In genomic region chr4:39031590-39032020, GRCh38 we compare ENCODE assay signal across 10 cellular contexts. TPM values are rescaled to one million over a fixed set of nuclear protein-coding genes. Genes with fewer than 3 reads are reported as not detected.
DNase-seq lines count a peak whose midpoint lies in the region; ATAC-seq and TF ChIP-seq lines count a peak whose summit lies in the region.
"Not testable (repeated sequence)": the region's sequence is repeated elsewhere in the genome, so short reads cannot be mapped to it uniquely, and the experiment has no call there.
"Had no signal": no experiment of that assay in that cellular context is flagged by ENCODE, and none has a peak within 500 bp of the region (broad histone marks: within the 10 kb centered on the region; RNA-seq: fewer than 3 reads in every experiment).

No MANE protein-coding gene starts in this region.

- CTCF ChIA-PET in CD8-positive, alpha-beta memory T cell (lab: Charles Lee): interaction anchor here (1.6 kb wide), 1 partner anchor 9 kb away, joined by 4 read pairs; no protein-coding TSS in a partner anchor
- CTCF ChIA-PET in IMR-90 (lab: Yijun Ruan, JAX): not testable (repeated sequence)
- CTCF ChIA-PET in activated CD8-positive, alpha-beta T cell treated with anti-CD3 and anti-CD28 coated beads for 36 hours (lab: Charles Lee): interaction anchor here (1.2 to 1.3 kb wide), 2 partner anchors 12 to 14 kb away, joined by 3 read pairs; no protein-coding TSS in a partner anchor

- peak overlapping the region; percentile 90; the same call in 1 of the 2 replicates for H2BK20ac ChIP-seq in IMR-90 (ENCODE audit: low read depth, low read length)

- H2AK5ac ChIP-seq in IMR-90 (ENCODE audit: low read depth, low read length): peak overlapping the region; percentile 98

- H3K14ac ChIP-seq in IMR-90 (replicated peaks; ENCODE audit: low read depth, low read length): peak overlapping the region; percentile 89; the same call in 1 of the 2 replicates

- not testable (repeated sequence) for H3K27me3 ChIP-seq in CD8-positive, alpha-beta memory T cell (ENCODE audit: insufficient read depth, low read length, poor library complexity, severe bottlenecking); IMR-90 (ENCODE audit: control insufficient read depth, insufficient read depth, low read length); subcutaneous abdominal adipose tissue (ENCODE audit: control insufficient read depth in 5 of 5, insufficient read depth in 4 of 5, low read length in 5 of 5)

- H3K23ac ChIP-seq in IMR-90 (ENCODE audit: low read depth, low read length): not testable (repeated sequence)

- intact Hi-C loops in IMR-90 (cut with micrococcal nuclease): not testable (repeated sequence)
- intact Hi-C loops in activated CD8-positive, alpha-beta T cell treated with anti-CD3 and anti-CD28 coated beads for 36 hours (cut with micrococcal nuclease): loop anchor here (10.0 kb wide), 1 partner anchor 47 kb away; no protein-coding TSS in a partner anchor

- POLR2A ChIA-PET in CD8-positive, alpha-beta memory T cell (lab: Charles Lee): interaction anchor here (0.6 to 1.6 kb wide), 3 partner anchors 13 to 387 kb away, joined by 3 to 4 read pairs (median 3); no protein-coding TSS in a partner anchor
- POLR2A ChIA-PET in IMR-90 (lab: Charles Lee; ENCODE audit: unreplicated experiment): not testable (repeated sequence)
- POLR2A ChIA-PET in activated CD8-positive, alpha-beta T cell treated with anti-CD3 and anti-CD28 coated beads for 36 hours (lab: Charles Lee): interaction anchor here (1.2 to 3.4 kb wide), 2 partner anchors 9 to 12 kb away, joined by 3 to 17 read pairs; no protein-coding TSS in a partner anchor
- POLR2A ChIA-PET in naive thymus-derived CD8-positive, alpha-beta T cell (lab: Charles Lee): interaction anchor here (0.7 to 8.4 kb wide), 2 partner anchors 12 to 81 kb away, joined by 4 to 67 read pairs; no protein-coding TSS in a partner anchor

- in situ Hi-C loops in IMR-90 (cut with MboI; ENCODE audit: low sequenced_read_pairs): not testable (repeated sequence)

- peak overlapping the region; percentile 58 for H3K4me3 ChIP-seq in CD8-positive, alpha-beta memory T cell (ENCODE audit: low read length)
- not testable (repeated sequence) for H3K4me3 ChIP-seq in IMR-90 (ENCODE audit: insufficient read depth, low read depth, low read length); subcutaneous abdominal adipose tissue (ENCODE audit: low read depth in 1 of 5, low read length in 5 of 5)

- not testable (repeated sequence) for TF ChIP-seq CTCF in IMR-90 (conservative IDR thresholded peaks at IDR 0.05; ENCODE audit: low read depth, low read length); activated CD8-positive, alpha-beta T cell treated with anti-CD3 and anti-CD28 coated beads for 36 hours (IDR thresholded peaks at IDR 0.05)

- not testable (repeated sequence) for TF ChIP-seq POLR2A in IMR-90 (IDR thresholded peaks at IDR 0.05; ENCODE audit: low read depth, low read length)

- not testable (repeated sequence) for H4K5ac ChIP-seq in IMR-90 (ENCODE audit: low read depth, low read length)

- H3K4me3 Mint-ChIP-seq in CD8-positive, alpha-beta memory T cell: peak overlapping the region; percentile 79 to 91 (median 84)
- H3K4me3 Mint-ChIP-seq in activated CD8-positive, alpha-beta T cell treated with anti-CD3 and anti-CD28 coated beads for 36 hours: peak overlapping the region; percentile 79
- peak overlapping the region; percentile 74 for H3K4me3 Mint-ChIP-seq in activated naive CD8-positive, alpha-beta T cell treated with anti-CD3 and anti-CD28 coated beads, Interleukin-2, amount 50 U/mL, for 24 hours
- H3K4me3 Mint-ChIP-seq in naive thymus-derived CD8-positive, alpha-beta T cell: peak overlapping the region; percentile 59 to 88 (median 80)

- dilution Hi-C loops in IMR-90 (cut with HindIII; ENCODE audit: low sequenced_read_pairs, unreplicated experiment): not testable (repeated sequence)

- peak overlapping the region in 7 of 8 donors; percentile 36 to 96 (median 92) for H3K27ac Mint-ChIP-seq in CD8-positive, alpha-beta memory T cell
- H3K27ac Mint-ChIP-seq in activated CD8-positive, alpha-beta T cell treated with anti-CD3 and anti-CD28 coated beads for 36 hours: peak overlapping the region; percentile 92
- peak overlapping the region; percentile 67 for H3K27ac Mint-ChIP-seq in activated naive CD8-positive, alpha-beta T cell treated with anti-CD3 and anti-CD28 coated beads, Interleukin-2, amount 50 U/mL, for 24 hours
- H3K27ac Mint-ChIP-seq in naive thymus-derived CD8-positive, alpha-beta T cell: peak overlapping the region; percentile 22 to 92 (median 84)

- H3K9me1 ChIP-seq in IMR-90 (ENCODE audit: insufficient read depth, low read length): not testable (repeated sequence)

- peak overlapping the region in 1 of 2 experiments; percentile 78; a peak in 1 of 4 replicates for H4K8ac ChIP-seq in IMR-90 (ENCODE audit: low read depth in 2 of 2, low read length in 2 of 2)

- TF ChIP-seq RAD21 in IMR-90 (IDR thresholded peaks at IDR 0.05; ENCODE audit: low read length): not testable (repeated sequence)

- H3K18ac ChIP-seq in IMR-90 (ENCODE audit: low read depth, low read length): peak overlapping the region; percentile 83

- not testable (repeated sequence) for BruUV-seq in IMR-90 (replicated peaks; lab: Mats Ljungman, UMichigan)

- not testable (repeated sequence) for H3K9ac ChIP-seq in IMR-90 (ENCODE audit: low read depth, low read length); subcutaneous abdominal adipose tissue (ENCODE audit: low read length in 5 of 5)

- H3K4me1 ChIP-seq in CD8-positive, alpha-beta memory T cell (ENCODE audit: insufficient read depth, low read length): peaks cover 46% of the 10 kb centered on the region
- H3K4me1 ChIP-seq in IMR-90 (ENCODE audit: control insufficient read depth, insufficient read depth, low read length): peaks cover 17% of the 10 kb centered on the region
- peaks cover 0 to 20% (median 0%) of the 10 kb centered on the region in 5 donors for H3K4me1 ChIP-seq in subcutaneous abdominal adipose tissue (ENCODE audit: control insufficient read depth in 5 of 5, insufficient read depth in 5 of 5, low read length in 5 of 5)

- peak in 1 of 5 donors; percentile 3 for DNase-seq in CD8-positive, alpha-beta memory T cell
- DNase-seq in IMR-90; epithelial cell of prostate (ENCODE audit: low read depth, low spot score): not testable (repeated sequence)
- DNase-seq in RKO (ENCODE audit: low spot score): peak; percentile 38
- peak; percentile 49 for DNase-seq in activated CD8-positive, alpha-beta T cell treated with anti-CD3 and anti-CD28 coated beads for 36 hours
- DNase-seq in activated naive CD8-positive, alpha-beta T cell treated with anti-CD3 and anti-CD28 coated beads, Interleukin-2, amount 50 U/mL, for 24 hours: peak; percentile 29
- peak in 1 of 10 donors; percentile 7 for DNase-seq in naive thymus-derived CD8-positive, alpha-beta T cell

- not testable (repeated sequence) for H3K36me3 Mint-ChIP-seq in CD8-positive, alpha-beta memory T cell; activated CD8-positive, alpha-beta T cell treated with anti-CD3 and anti-CD28 coated beads for 36 hours (ENCODE audit: low read depth); activated naive CD8-positive, alpha-beta T cell treated with anti-CD3 and anti-CD28 coated beads, Interleukin-2, amount 50 U/mL, for 24 hours (ENCODE audit: low read depth); naive thymus-derived CD8-positive, alpha-beta T cell

- H3K36me3 ChIP-seq in CD8-positive, alpha-beta memory T cell (ENCODE audit: insufficient read depth, low read length); IMR-90 (ENCODE audit: control insufficient read depth, insufficient read depth, low read length); subcutaneous abdominal adipose tissue (ENCODE audit: control insufficient read depth in 5 of 5, insufficient read depth in 5 of 5, low read length in 5 of 5): not testable (repeated sequence)

- 0 out of 2 replicates have a peak overlapping the region, but pooled peaks have one; percentile 23 for H3K56ac ChIP-seq in IMR-90 (ENCODE audit: extremely low read depth, insufficient read depth, low read length)

- H3K27me3 Mint-ChIP-seq in CD8-positive, alpha-beta memory T cell; activated CD8-positive, alpha-beta T cell treated with anti-CD3 and anti-CD28 coated beads for 36 hours; activated naive CD8-positive, alpha-beta T cell treated with anti-CD3 and anti-CD28 coated beads, Interleukin-2, amount 50 U/mL, for 24 hours; naive thymus-derived CD8-positive, alpha-beta T cell: not testable (repeated sequence)

- H3K4me1 Mint-ChIP-seq in CD8-positive, alpha-beta memory T cell: peaks cover 39 to 61% (median 53%) of the 10 kb centered on the region in 3 donors
- peaks cover 52% of the 10 kb centered on the region for H3K4me1 Mint-ChIP-seq in activated CD8-positive, alpha-beta T cell treated with anti-CD3 and anti-CD28 coated beads for 36 hours (ENCODE audit: low read depth)
- peaks cover 64% of the 10 kb centered on the region for H3K4me1 Mint-ChIP-seq in activated naive CD8-positive, alpha-beta T cell treated with anti-CD3 and anti-CD28 coated beads, Interleukin-2, amount 50 U/mL, for 24 hours
- H3K4me1 Mint-ChIP-seq in naive thymus-derived CD8-positive, alpha-beta T cell: peaks cover 10 to 54% (median 36%) of the 10 kb centered on the region in 4 donors

- H2BK5ac ChIP-seq in IMR-90 (ENCODE audit: low read depth, low read length, poor library complexity, severe bottlenecking): peak overlapping the region; percentile 93

- not testable (repeated sequence) for H2AK9ac ChIP-seq in IMR-90 (replicated peaks; ENCODE audit: low read depth, low read length, poor library complexity)

- H3K9me3 Mint-ChIP-seq in CD8-positive, alpha-beta memory T cell; activated CD8-positive, alpha-beta T cell treated with anti-CD3 and anti-CD28 coated beads for 36 hours; activated naive CD8-positive, alpha-beta T cell treated with anti-CD3 and anti-CD28 coated beads, Interleukin-2, amount 50 U/mL, for 24 hours; naive thymus-derived CD8-positive, alpha-beta T cell: not testable (repeated sequence)

- H3K9me3 ChIP-seq in CD8-positive, alpha-beta memory T cell (ENCODE audit: low read length); IMR-90 (ENCODE audit: control insufficient read depth, insufficient read depth, low read length); subcutaneous abdominal adipose tissue (ENCODE audit: control insufficient read depth in 5 of 5, low read length in 5 of 5): not testable (repeated sequence)

- peak overlapping the region; percentile 97 for H2BK120ac ChIP-seq in IMR-90 (ENCODE audit: low read depth, low read length)

- not testable (repeated sequence) for H2AFZ ChIP-seq in IMR-90 (replicated peaks; ENCODE audit: low read length, poor library complexity)

- no CpG with 5 or more reads among the region's 6 CpGs for WGBS in IMR-90 (ENCODE audit: extremely low coverage in 2 of 2, insufficient read length in 1 of 2), 2 experiments

- H2BK15ac ChIP-seq in IMR-90 (ENCODE audit: low read depth, low read length): peak overlapping the region; percentile 91; the same call in 1 of the 3 replicates

- ATAC-seq in IMR-90 (ENCODE audit: low read depth); activated CD8-positive, alpha-beta T cell treated with anti-CD3 and anti-CD28 coated beads for 36 hours; activated naive CD8-positive, alpha-beta T cell treated with anti-CD3 and anti-CD28 coated beads, Interleukin-2, amount 50 U/mL, for 24 hours: not testable (repeated sequence)
- peak in 1 of 2 donors; percentile 24 for ATAC-seq in naive thymus-derived CD8-positive, alpha-beta T cell

- H3K79me1 ChIP-seq in IMR-90 (ENCODE audit: low read depth in 1 of 2, low read length in 2 of 2): not testable (repeated sequence)

- peak overlapping the region; percentile 83 for H4K91ac ChIP-seq in IMR-90 (ENCODE audit: insufficient read depth, low read depth, low read length)

- peak overlapping the region; percentile 56 for H3K27ac ChIP-seq in CD8-positive, alpha-beta memory T cell (ENCODE audit: low read depth, low read length)
- H3K27ac ChIP-seq in IMR-90 (ENCODE audit: insufficient read depth, low read length): peak overlapping the region; percentile 87
- peak overlapping the region; percentile 96 for H3K27ac ChIP-seq in epithelial cell of prostate
- H3K27ac ChIP-seq in subcutaneous abdominal adipose tissue (ENCODE audit: low read depth, low read length): peak overlapping the region; percentile 13

- peak overlapping the region; percentile 92 for H3K4ac ChIP-seq in IMR-90 (ENCODE audit: low read depth, low read length)

- not testable (repeated sequence) for H3K4me2 ChIP-seq in IMR-90 (ENCODE audit: low read depth, low read length)

- H4K20me1 ChIP-seq in IMR-90 (ENCODE audit: insufficient read depth, low read length): not testable (repeated sequence)

RNA-seq across cellular contexts. Expression of gene TMEM156, which starts 0.6 kb away (rescaled TPM):
- 1 to 10 TPM; 6.7 to 7.3 TPM for total RNA-seq in CD8-positive, alpha-beta memory T cell
- polyA plus RNA-seq in CD8-positive, alpha-beta memory T cell: 24.3 TPM
- 0.54 and 0.83 TPM in 2 replicates for total RNA-seq in IMR-90 (2012; rRNA removed)
- polyA plus RNA-seq in IMR-90 (2012; rRNA removed): 0.53 and 0.82 TPM in 2 replicates
- 0.07 and 0.15 TPM in 2 replicates for polyA plus RNA-seq in IMR-90 (2012; cell fraction: cytosol; rRNA removed)
- 0.03 and 0.30 TPM in 2 replicates for polyA plus RNA-seq in IMR-90 (2012; cell fraction: nucleus; rRNA removed; ENCODE audit: low replicate concordance)
- 10 to 100 TPM; 11.7 to 12.0 TPM for total RNA-seq in activated CD8-positive, alpha-beta T cell treated with anti-CD3 and anti-CD28 coated beads for 36 hours
- total RNA-seq in naive thymus-derived CD8-positive, alpha-beta T cell: 1 to 10 TPM; 7.8 to 9.4 TPM
- polyA plus RNA-seq in naive thymus-derived CD8-positive, alpha-beta T cell: 10 to 100 TPM; 18.2 to 26.9 (median 21.5) TPM
- total RNA-seq: HepG2, mesothelial cell of epicardium had no signal

RNA-seq across cellular contexts. Expression of gene KLHL5, which starts 30.4 kb away (rescaled TPM):
- 10 to 100 TPM; 11.7 to 13.0 TPM for total RNA-seq in CD8-positive, alpha-beta memory T cell
- 8.3 TPM for polyA plus RNA-seq in CD8-positive, alpha-beta memory T cell
- 97.7 and 134 TPM in 2 replicates for total RNA-seq in IMR-90 (2012; rRNA removed)
- polyA plus RNA-seq in IMR-90 (2012; rRNA removed): 45.4 and 58.8 TPM in 2 replicates
- polyA plus RNA-seq in IMR-90 (2012; cell fraction: cytosol; rRNA removed): 23.8 and 24.5 TPM in 2 replicates
- 6.4 and 41.5 TPM in 2 replicates for polyA plus RNA-seq in IMR-90 (2012; cell fraction: nucleus; rRNA removed; ENCODE audit: low replicate concordance)
- total RNA-seq in activated CD8-positive, alpha-beta T cell treated with anti-CD3 and anti-CD28 coated beads for 36 hours: 1 to 10 TPM; 6.6 to 6.8 TPM
- 10 to 100 TPM; 14.1 to 14.9 TPM for total RNA-seq in naive thymus-derived CD8-positive, alpha-beta T cell
- polyA plus RNA-seq in naive thymus-derived CD8-positive, alpha-beta T cell: 1 to 10 TPM; 3.9 to 5.6 (median 4.7) TPM

Comparison
In these comparisons a context has a peak if more than half of its experiments do, and no peak if none do; other contexts are left out.
1. H3K27ac ChIP-seq: peak in every context shown above with its lines; median percentile 96 in epithelial cell of prostate; 87 in IMR-90; 56 in CD8-positive, alpha-beta memory T cell; 13 in subcutaneous abdominal adipose tissue.